Comparison of ENCODE assay signal across 8 cellular contexts in genomic region chr4:121726642-121727268, GRCh38. TPM values are rescaled to one million over a fixed set of nuclear protein-coding genes. Genes with fewer than 3 reads are reported as not detected.
DNase-seq lines count a peak whose midpoint lies in the region; ATAC-seq and TF ChIP-seq lines count a peak whose summit lies in the region.

No MANE protein-coding gene starts in this region.

- ATAC-seq in HG02678 (IDR thresholded peaks at IDR 0.05; ENCODE audit: unreplicated experiment) (peak; percentile 99), WTC11 (peak; percentile 94), sciatic nerve (peak; percentile 85)

- no peak overlapping the region for H3K27ac ChIP-seq in CD4-positive, alpha-beta memory T cell (ENCODE audit: low read depth, low read length)

- in situ Hi-C loops in GM13977 (cut with MboI; ENCODE audit: low pct_unique_long_range_greater_than_20kb, low sequenced_read_pairs, unreplicated experiment): loop anchor here (25.0 kb wide), 1 partner anchor 239 kb away; no protein-coding TSS in a partner anchor

- H3K36me3 ChIP-seq in CD4-positive, alpha-beta memory T cell (ENCODE audit: insufficient read depth, low read length): no peaks in the 10 kb centered on the region

- 43 to 44% methylated on average over 3 of the region's 3 CpGs for WGBS in lower leg skin, 2 donors

- POLR2A ChIA-PET in CD4-positive, alpha-beta memory T cell (lab: Charles Lee; ENCODE audit: partially characterized antibody): no interaction called here
- POLR2A ChIA-PET in WTC11 (lab: Charles Lee): no interaction called here

- H3K27me3 Mint-ChIP-seq in CD4-positive, alpha-beta memory T cell: peaks cover 0 to 2% of the 10 kb centered on the region in 2 donors
- H3K27me3 Mint-ChIP-seq in WTC11 (ENCODE audit: low read depth) (peaks cover 2% of the 10 kb centered on the region; the same call in 1 of the 2 replicates), glutamatergic neuron (ENCODE audit: unreplicated experiment) (peaks cover 5% of the 10 kb centered on the region)

- no peaks in the 10 kb centered on the region for H3K9me3 ChIP-seq in CD4-positive, alpha-beta memory T cell (ENCODE audit: control insufficient read depth in 1 of 2, low read length in 2 of 2)

- no peak overlapping the region for H3K27ac Mint-ChIP-seq in CD4-positive, alpha-beta memory T cell
- no peak overlapping the region for H3K27ac Mint-ChIP-seq in WTC11
- H3K27ac Mint-ChIP-seq in glutamatergic neuron (ENCODE audit: unreplicated experiment): no peak overlapping the region

- H3K36me3 Mint-ChIP-seq in CD4-positive, alpha-beta memory T cell: no peaks in the 10 kb centered on the region
- H3K36me3 Mint-ChIP-seq in WTC11 (no peaks in the 10 kb centered on the region), glutamatergic neuron (ENCODE audit: unreplicated experiment) (no peaks in the 10 kb centered on the region)

- intact Hi-C loops in CD4-positive, alpha-beta memory T cell (cut with micrococcal nuclease): loop anchor here (1.0 to 2.0 kb wide), 5 partner anchors 30 to 534 kb away; partner anchors contain the start of gene ANXA5
- intact Hi-C loops in sciatic nerve (cut with DNase I): loop anchor here (10.0 kb wide), 1 partner anchor 352 kb away; no protein-coding TSS in a partner anchor
- intact Hi-C loops in lower leg skin (cut with DNase I; ENCODE audit: low total_unique reads): no loop called here

- TF ChIP-seq CTCF in GM13977 (IDR thresholded peaks at IDR 0.05; ENCODE audit: extremely low read depth, insufficient read depth, missing control alignments): peak; percentile 68
- TF ChIP-seq CTCF in NB4 (IDR thresholded peaks at IDR 0.05; ENCODE audit: low read depth, low read length): peak; percentile 37
- peak; percentile 31; the same call in 1 of the 2 replicates for TF ChIP-seq CTCF in WTC11 (IDR thresholded peaks at IDR 0.05)
- TF ChIP-seq CTCF in glutamatergic neuron (IDR thresholded peaks at IDR 0.05; ENCODE audit: partially characterized antibody, unreplicated experiment): peak; percentile 62
- peak in 1 of 3 donors; percentile 51 for TF ChIP-seq CTCF in lower leg skin (IDR thresholded peaks at IDR 0.05)

- CTCF ChIA-PET in CD4-positive, alpha-beta memory T cell (lab: Charles Lee; ENCODE audit: partially characterized antibody): interaction anchor here (1.0 to 3.3 kb wide), 4 partner anchors 8 to 1572 kb away, joined by 3 to 10 read pairs (median 5); no protein-coding TSS in a partner anchor
- CTCF ChIA-PET in WTC11 (lab: Charles Lee): no interaction called here

- H3K4me3 ChIP-seq in CD4-positive, alpha-beta memory T cell (ENCODE audit: low read length in 2 of 2): no peak overlapping the region
- H3K4me3 ChIP-seq in NB4 (ENCODE audit: low read depth, low read length) (no peak overlapping the region), lower leg skin (ENCODE audit: low read depth, poor library complexity, severe bottlenecking) (no peak overlapping the region)

- H3K9me3 Mint-ChIP-seq in CD4-positive, alpha-beta memory T cell: peaks cover 0 to 6% (median 0%) of the 10 kb centered on the region in 8 donors
- H3K9me3 Mint-ChIP-seq in WTC11: peaks cover 7% of the 10 kb centered on the region
- no peaks in the 10 kb centered on the region for H3K9me3 Mint-ChIP-seq in glutamatergic neuron (ENCODE audit: unreplicated experiment)

- no peaks in the 10 kb centered on the region for H3K27me3 ChIP-seq in CD4-positive, alpha-beta memory T cell (ENCODE audit: insufficient read depth, low read length)

- H3K4me3 Mint-ChIP-seq in CD4-positive, alpha-beta memory T cell: no peak overlapping the region
- H3K4me3 Mint-ChIP-seq in WTC11 (no peak overlapping the region), glutamatergic neuron (ENCODE audit: unreplicated experiment) (no peak overlapping the region)

- DNase-seq in CD4-positive, alpha-beta memory T cell: peak in 4 of 5 donors; percentile 42 to 59 (median 50)
- DNase-seq in GM13977 (ENCODE audit: low spot score) (peak; percentile 58), NB4 (ENCODE audit: low read depth) (peak; percentile 65), WTC11 (ENCODE audit: low spot score) (no peak), glutamatergic neuron (no peak), sciatic nerve (ENCODE audit: low spot score) (no peak), lower leg skin (ENCODE audit: low spot score in 2 of 2) (no peak)

- H3K4me1 ChIP-seq in CD4-positive, alpha-beta memory T cell (ENCODE audit: insufficient read depth, low read length): no peaks in the 10 kb centered on the region

- H3K4me1 Mint-ChIP-seq in CD4-positive, alpha-beta memory T cell: peaks cover 0 to 2% (median 0%) of the 10 kb centered on the region in 4 donors
- H3K4me1 Mint-ChIP-seq in WTC11: 0 out of 2 replicates have a peak, but pooled peaks cover 3% of the 10 kb centered on the region
- H3K4me1 Mint-ChIP-seq in glutamatergic neuron (ENCODE audit: low read depth, unreplicated experiment): no peaks in the 10 kb centered on the region

- no peak for TF ChIP-seq POLR2A in NB4 (IDR thresholded peaks at IDR 0.05; ENCODE audit: extremely low read depth, insufficient read length)
- TF ChIP-seq POLR2A in lower leg skin (IDR thresholded peaks at IDR 0.05): no peak

TF ChIP-seq in WTC11, 78 proteins besides CTCF, POLR2A, EP300 and RAD21:
- TF ChIP-seq ZNF232 (CRISPR knock-in tag; IDR thresholded peaks at IDR 0.05) (no peak), MYBL2 (CRISPR knock-in tag; IDR thresholded peaks at IDR 0.05) (no peak), PREB (CRISPR knock-in tag; IDR thresholded peaks at IDR 0.05; ENCODE audit: borderline replicate concordance) (no peak), ZNF423 (CRISPR knock-in tag; IDR thresholded peaks at IDR 0.05) (no peak), ZBTB21 (CRISPR knock-in tag; IDR thresholded peaks at IDR 0.05; ENCODE audit: borderline replicate concordance) (no peak), KAT7 (CRISPR knock-in tag; IDR thresholded peaks at IDR 0.05; ENCODE audit: borderline replicate concordance) (no peak), ZNF263 (CRISPR knock-in tag; IDR thresholded peaks at IDR 0.05; ENCODE audit: low read depth) (no peak), STAT6 (CRISPR knock-in tag; conservative IDR thresholded peaks at IDR 0.05; ENCODE audit: low read depth) (no peak)
TF ChIP-seq in WTC11: peak in this region for 0.

RNA-seq across cellular contexts. Expression of gene ANXA5, which starts 30.0 kb away (rescaled TPM):
- total RNA-seq in CD4-positive, alpha-beta memory T cell: 10 to 100 TPM; 70.7 to 77.0 TPM
- polyA plus RNA-seq in CD4-positive, alpha-beta memory T cell: 100 to 1,000 TPM; 202 to 316 TPM
- total RNA-seq in WTC11 (2021) (169 to 186 TPM (median 176 TPM) in 3 replicates), glutamatergic neuron (ENCODE audit: unreplicated experiment) (250 TPM), sciatic nerve (280 TPM), lower leg skin (100 to 1,000 TPM in 2 of 4 donors, 10 to 100 TPM in 2; 78.1 to 137 (median 94.2) TPM)

RNA-seq across cellular contexts. Expression of gene SMIM43, which starts 38.2 kb away (rescaled TPM):
- not detected for total RNA-seq in CD4-positive, alpha-beta memory T cell
- polyA plus RNA-seq in CD4-positive, alpha-beta memory T cell: not detected
- 0.25 to 0.33 TPM (median 0.25 TPM) in 3 replicates for total RNA-seq in WTC11 (2021)
- not detected for total RNA-seq in glutamatergic neuron (ENCODE audit: unreplicated experiment)
- 3.7 TPM for total RNA-seq in sciatic nerve
- not detected for total RNA-seq in lower leg skin

Comparison
In these comparisons a context has a peak if more than half of its experiments do, and no peak if none do; other contexts are left out.
1. DNase-seq: peak in CD4-positive, alpha-beta memory T cell (4 of 5), GM13977 (single experiment) and NB4 (single experiment); none in WTC11 (single experiment), glutamatergic neuron (single experiment), sciatic nerve (single experiment) and lower leg skin (0 of 2).
2. Peak in every context shown above with its lines, with median percentiles within 50 percentile points of each other: ATAC-seq.